1 cellular context compared by ENCODE assay signal in genomic region chr20:53149184-53149651, GRCh38.
TF ChIP-seq lines count a peak whose summit lies in the region.

No MANE protein-coding gene starts in this region.

TF ChIP-seq in K562, 482 proteins besides CTCF, POLR2A, EP300 and RAD21 (continued from another document):
- TF ChIP-seq RERE (CRISPR knock-in tag; IDR thresholded peaks at IDR 0.05; ENCODE audit: borderline replicate concordance) (no peak), ZNF384 (IDR thresholded peaks at IDR 0.05; ENCODE audit: low read depth, low read length) (peak; percentile 72), ZKSCAN1 (IDR thresholded peaks at IDR 0.05; ENCODE audit: low read depth, low read length) (no peak), ZFPM2 (CRISPR knock-in tag; IDR thresholded peaks at IDR 0.05) (no peak), SRSF3 (IDR thresholded peaks at IDR 0.05; ENCODE audit: insufficient read depth, low read length) (no peak), NR2F6 (CRISPR knock-in tag; IDR thresholded peaks at IDR 0.05) (no peak), ZNF316 (IDR thresholded peaks at IDR 0.05) (no peak), ZNF324 (CRISPR knock-in tag; IDR thresholded peaks at IDR 0.05) (no peak), RHOXF2B (CRISPR knock-in tag; conservative IDR thresholded peaks at IDR 0.05) (no peak), ZMIZ1 (IDR thresholded peaks at IDR 0.05; ENCODE audit: low read depth in 2 of 2, low read length in 2 of 2) (no peak), ZNF444 (CRISPR knock-in tag; IDR thresholded peaks at IDR 0.05) (no peak), ZFP36 (IDR thresholded peaks at IDR 0.05; ENCODE audit: low read depth, low read length, partially characterized antibody) (peak; percentile 60), PPARD (CRISPR knock-in tag; IDR thresholded peaks at IDR 0.05) (no peak), FIP1L1 (IDR thresholded peaks at IDR 0.05; ENCODE audit: low read depth, low read length, poor library complexity, severe bottlenecking) (no peak), MEIS2 (IDR thresholded peaks at IDR 0.05; ENCODE audit: partially characterized antibody) (peak; percentile 97), ZNF146 (CRISPR knock-in tag; IDR thresholded peaks at IDR 0.05; ENCODE audit: unreplicated experiment) (no peak), ATF4 (CRISPR knock-in tag; IDR thresholded peaks at IDR 0.05) (no peak), SP2 (IDR thresholded peaks at IDR 0.05; ENCODE audit: extremely low read depth, low read depth, low read length, poor library complexity, severe bottlenecking) (no peak), PKNOX1 (IDR thresholded peaks at IDR 0.05) (peak; percentile 92), DDX20 (tag; IDR thresholded peaks at IDR 0.05; ENCODE audit: low read depth) (no peak), LEF1 (IDR thresholded peaks at IDR 0.05) (peak; percentile 31; the same call in 1 of the 2 replicates)
